In the genomic region with DNA sequence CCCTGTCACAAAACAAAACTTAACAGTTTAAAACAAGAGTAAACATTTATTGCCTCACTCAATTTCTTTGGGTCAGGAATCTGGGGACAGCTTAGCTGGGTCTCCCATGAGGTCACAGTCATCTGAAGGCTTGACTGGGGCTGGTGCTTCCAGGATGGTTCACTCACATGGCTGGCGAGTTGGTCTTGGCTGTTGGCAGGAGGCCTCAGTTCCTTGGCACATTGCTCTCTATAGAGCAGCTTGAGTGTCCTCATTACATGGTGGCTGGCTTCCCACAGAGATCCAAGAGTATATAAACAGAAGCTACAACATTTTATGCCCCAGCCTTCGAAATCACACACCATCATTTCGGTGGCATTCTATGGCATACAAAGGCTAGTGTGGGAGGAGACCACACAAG, we compare ENCODE assay signal across 16 cellular contexts.
DNase-seq lines count a peak whose midpoint lies in the region; ATAC-seq and TF ChIP-seq lines count a peak whose summit lies in the region.
"Had no signal": no experiment of that assay in that cellular context is flagged by ENCODE, and none has a peak within 500 bp of the region (broad histone marks: within the 10 kb centered on the region; RNA-seq: fewer than 3 reads in every experiment).

No MANE protein-coding gene starts in this region.

- no peak overlapping the region for H2AFZ ChIP-seq in IMR-90 (replicated peaks; ENCODE audit: low read length, poor library complexity)
- no peak overlapping the region for H2AFZ ChIP-seq in neuronal stem cell (ENCODE audit: low read length)
- H2AFZ ChIP-seq: GM23338 had no signal

- H3K27me3 Mint-ChIP-seq in activated naive CD8-positive, alpha-beta T cell treated with anti-CD3 and anti-CD28 coated beads for 36 hours, result peaks cover 24% of the 10 kb centered on the region

- WGBS in IMR-90 (ENCODE audit: extremely low coverage in 2 of 2, insufficient read length in 1 of 2), 2 experiments, result 67% methylated on average over 1 of the region's 3 CpGs; no CpG with 5 or more reads in 1 of the 2 experiments
- no CpG with 5 or more reads among the region's 3 CpGs for WGBS in neuronal stem cell (ENCODE audit: extremely low coverage in 2 of 2, insufficient read length in 2 of 2, insufficient replicate concordance in 1 of 2), 2 donors

- no peak overlapping the region for H3K14ac ChIP-seq in IMR-90 (replicated peaks; ENCODE audit: low read depth, low read length)
- H3K14ac ChIP-seq in neuronal stem cell (ENCODE audit: low read length), result no peak overlapping the region

- intact Hi-C loops in IMR-90 (cut with micrococcal nuclease), result loop anchor here (10.0 kb wide), 1 partner anchor 307 kb away; no protein-coding TSS in a partner anchor

- no peak for TF ChIP-seq POLR2A in IMR-90 (IDR thresholded peaks at IDR 0.05; ENCODE audit: low read depth, low read length)

- H3K4me3 ChIP-seq in IMR-90 (ENCODE audit: insufficient read depth, low read depth, low read length), result no peak overlapping the region
- no peak overlapping the region for H3K4me3 ChIP-seq in neuronal stem cell (ENCODE audit: low read length in 2 of 2)
- H3K4me3 ChIP-seq: A549, BLaER1, GM12878, GM23338 had no signal

- no peaks in the 10 kb centered on the region; the same call in 1 of the 2 replicates for H3K27me3 ChIP-seq in IMR-90 (ENCODE audit: control insufficient read depth, insufficient read depth, low read length)
- peaks cover 0 to 3% (median 0%) of the 10 kb centered on the region in 3 experiments for H3K27me3 ChIP-seq in neuronal stem cell (ENCODE audit: control insufficient read depth in 3 of 3, insufficient read depth in 3 of 3, low read depth in 1 of 3, low read length in 3 of 3)
- H3K27me3 ChIP-seq: BLaER1 had no signal

- H4K20me1 ChIP-seq in IMR-90 (ENCODE audit: insufficient read depth, low read length), result 0 out of 2 replicates have a peak, but pooled peaks cover 3% of the 10 kb centered on the region
- H4K20me1 ChIP-seq: BLaER1 had no signal

- H3K4me1 Mint-ChIP-seq in activated naive CD8-positive, alpha-beta T cell treated with anti-CD3 and anti-CD28 coated beads for 36 hours, result no peaks in the 10 kb centered on the region
- H3K4me1 Mint-ChIP-seq: CD8-positive, alpha-beta memory T cell had no signal

- no peak overlapping the region for H3K27ac ChIP-seq in IMR-90 (ENCODE audit: insufficient read depth, low read length)
- H3K27ac ChIP-seq in neuronal stem cell (replicated peaks; ENCODE audit: low read length), result no peak overlapping the region
- H3K27ac ChIP-seq: A549, BLaER1, HL-60 had no signal

- H3K9ac ChIP-seq in IMR-90 (ENCODE audit: low read depth, low read length), result no peak overlapping the region
- no peak overlapping the region for H3K9ac ChIP-seq in neuronal stem cell (ENCODE audit: low read depth, low read length, poor library complexity)
- H3K9ac ChIP-seq: BLaER1 had no signal

- H2BK20ac ChIP-seq in IMR-90 (ENCODE audit: low read depth, low read length), result no peak overlapping the region

- no peak overlapping the region for H4K91ac ChIP-seq in IMR-90 (ENCODE audit: insufficient read depth, low read depth, low read length)
- H4K91ac ChIP-seq in neuronal stem cell (ENCODE audit: low read depth, low read length, poor library complexity), result no peak overlapping the region

- peaks cover 10% of the 10 kb centered on the region for H3K9me1 ChIP-seq in IMR-90 (ENCODE audit: insufficient read depth, low read length)

- no peak overlapping the region for H3K4me3 Mint-ChIP-seq in activated naive CD8-positive, alpha-beta T cell treated with anti-CD3 and anti-CD28 coated beads for 36 hours
- H3K4me3 Mint-ChIP-seq: CD8-positive, alpha-beta memory T cell; GM23338 had no signal

- no peak overlapping the region for H4K5ac ChIP-seq in IMR-90 (ENCODE audit: low read depth, low read length)

- POLR2A ChIA-PET in IMR-90 (lab: Charles Lee; ENCODE audit: unreplicated experiment), result no interaction called here

- no peaks in the 10 kb centered on the region for H3K9me3 Mint-ChIP-seq in activated naive CD8-positive, alpha-beta T cell treated with anti-CD3 and anti-CD28 coated beads for 36 hours
- H3K9me3 Mint-ChIP-seq: CD8-positive, alpha-beta memory T cell; GM23338 had no signal

- H3K79me1 ChIP-seq in IMR-90 (ENCODE audit: low read depth in 1 of 2, low read length in 2 of 2), result no peaks in the 10 kb centered on the region
- H3K79me1 ChIP-seq in neuronal stem cell (ENCODE audit: low read depth, low read length), result no peaks in the 10 kb centered on the region

- H3K23ac ChIP-seq in IMR-90 (ENCODE audit: low read depth, low read length) (no peak overlapping the region), neuronal stem cell (ENCODE audit: low read depth, low read length, poor library complexity) (peak overlapping the region; percentile 37)

- no peak overlapping the region for H2BK15ac ChIP-seq in IMR-90 (ENCODE audit: low read depth, low read length)
- H2BK15ac ChIP-seq in neuronal stem cell (ENCODE audit: low read length), result peak overlapping the region; percentile 6

- no peak overlapping the region for H3K56ac ChIP-seq in IMR-90 (ENCODE audit: extremely low read depth, insufficient read depth, low read length)

- H4K8ac ChIP-seq in IMR-90 (ENCODE audit: low read depth in 2 of 2, low read length in 2 of 2) (no peak overlapping the region), neuronal stem cell (ENCODE audit: low read depth, low read length) (no peak overlapping the region)

- H2AK5ac ChIP-seq in IMR-90 (ENCODE audit: low read depth, low read length) (peak overlapping the region; percentile 65; the same call in 1 of the 2 replicates), neuronal stem cell (ENCODE audit: low read depth, low read length) (no peak overlapping the region)

- dilution Hi-C loops in IMR-90 (cut with HindIII; ENCODE audit: low sequenced_read_pairs, unreplicated experiment), result no loop called here

- no peak overlapping the region for H2BK12ac ChIP-seq in neuronal stem cell (ENCODE audit: low read length)

- CTCF ChIA-PET in IMR-90 (lab: Yijun Ruan, JAX), result interaction anchor here (1.6 kb wide), 1 partner anchor 87 kb away, joined by 3 read pairs; no protein-coding TSS in a partner anchor

- H3K9me3 ChIP-seq in IMR-90 (ENCODE audit: control insufficient read depth, insufficient read depth, low read length) (peaks cover 4% of the 10 kb centered on the region), neuronal stem cell (replicated peaks in 1 of 2; ENCODE audit: control insufficient read depth in 2 of 2, insufficient read depth in 1 of 2, low read depth in 1 of 2, low read length in 2 of 2) (peaks cover 0 to 2% of the 10 kb centered on the region in 2 donors)
- H3K9me3 ChIP-seq: A549, BLaER1, Caco-2 had no signal

- H2BK120ac ChIP-seq in IMR-90 (ENCODE audit: low read depth, low read length) (no peak overlapping the region), neuronal stem cell (ENCODE audit: low read depth, low read length) (no peak overlapping the region)

- DNase-seq in G401 (ENCODE audit: low spot score) (peak; percentile 35), IMR-90 (no peak), NCI-H446 treated with DMSO at 0.1 percent for 48 hours (lab: John Stamatoyannopoulos, UW) (peak; percentile 82), neuronal stem cell (ENCODE audit: low spot score) (no peak), hepatic stellate cell (ENCODE audit: low spot score) (no peak)
- no peak for DNase-seq in activated naive CD8-positive, alpha-beta T cell treated with anti-CD3 and anti-CD28 coated beads for 36 hours
- DNase-seq: Caco-2; CD8-positive, alpha-beta memory T cell; H7; KG1 had no signal

- no peak overlapping the region for H3K18ac ChIP-seq in IMR-90 (ENCODE audit: low read depth, low read length)
- no peak overlapping the region for H3K18ac ChIP-seq in neuronal stem cell (ENCODE audit: low read length)

- BruUV-seq in IMR-90 (replicated peaks; lab: Mats Ljungman, UMichigan), result no TSS peak

- in situ Hi-C loops in G401 (cut with HindIII; ENCODE audit: low sequenced_read_pairs), result no loop called here
- in situ Hi-C loops in IMR-90 (cut with MboI; ENCODE audit: low sequenced_read_pairs), result loop anchor here (5.0 kb wide), 1 partner anchor 200 kb away; no protein-coding TSS in a partner anchor

- no peak overlapping the region for H3K4ac ChIP-seq in IMR-90 (ENCODE audit: low read depth, low read length)
- H3K4ac ChIP-seq in neuronal stem cell (ENCODE audit: low read length), result no peak overlapping the region

- H3K4me1 ChIP-seq in IMR-90 (ENCODE audit: control insufficient read depth, insufficient read depth, low read length) (peaks cover 13% of the 10 kb centered on the region), neuronal stem cell (ENCODE audit: control insufficient read depth in 2 of 2, insufficient read depth in 1 of 2, low read depth in 1 of 2, low read length in 2 of 2) (peaks cover 21 to 22% of the 10 kb centered on the region in 2 donors)
- H3K4me1 ChIP-seq: A549, Caco-2 had no signal

- H3K4me2 ChIP-seq in IMR-90 (ENCODE audit: low read depth, low read length), result no peak overlapping the region
- no peak overlapping the region for H3K4me2 ChIP-seq in neuronal stem cell (ENCODE audit: insufficient read depth, low read length, poor library complexity, severe bottlenecking)
- H3K4me2 ChIP-seq: A549, BLaER1, GM23338 had no signal

- H3K36me3 ChIP-seq in IMR-90 (ENCODE audit: control insufficient read depth, insufficient read depth, low read length) (no peaks in the 10 kb centered on the region), neuronal stem cell (replicated peaks in 1 of 2; ENCODE audit: control insufficient read depth in 2 of 2, insufficient read depth in 2 of 2, low read length in 2 of 2) (peaks cover 0 to 15% of the 10 kb centered on the region in 2 donors)
- H3K36me3 ChIP-seq: BLaER1 had no signal

- H2BK5ac ChIP-seq in IMR-90 (ENCODE audit: low read depth, low read length, poor library complexity, severe bottlenecking) (no peak overlapping the region), neuronal stem cell (ENCODE audit: low read length) (peak overlapping the region; percentile 58)

- no peak overlapping the region for H2AK9ac ChIP-seq in IMR-90 (replicated peaks; ENCODE audit: low read depth, low read length, poor library complexity)

- no peaks in the 10 kb centered on the region for H3K36me3 Mint-ChIP-seq in activated naive CD8-positive, alpha-beta T cell treated with anti-CD3 and anti-CD28 coated beads for 36 hours
- H3K36me3 Mint-ChIP-seq: CD8-positive, alpha-beta memory T cell had no signal

- ATAC-seq in IMR-90 (ENCODE audit: low read depth) (no peak), HG02840 (IDR thresholded peaks at IDR 0.05; ENCODE audit: low FRiP score, unreplicated experiment) (no peak)
- ATAC-seq: A549, GM12878, GM23338 had no signal

- H3K27ac Mint-ChIP-seq in activated naive CD8-positive, alpha-beta T cell treated with anti-CD3 and anti-CD28 coated beads for 36 hours, result no peak overlapping the region
- H3K27ac Mint-ChIP-seq: CD8-positive, alpha-beta memory T cell; GM23338 had no signal

- TF ChIP-seq CTCF in IMR-90 (conservative IDR thresholded peaks at IDR 0.05; ENCODE audit: low read depth, low read length), result no peak

- no peak for TF ChIP-seq RAD21 in IMR-90 (IDR thresholded peaks at IDR 0.05; ENCODE audit: low read length)

TF ChIP-seq in IMR-90, 13 proteins besides CTCF, POLR2A, EP300 and RAD21 (continues in another document):
- no peak for TF ChIP-seq CHD1 (IDR thresholded peaks at IDR 0.05; ENCODE audit: low read depth, low read length)
- no peak for TF ChIP-seq BHLHE40 (IDR thresholded peaks at IDR 0.05; ENCODE audit: low read depth, low read length)

Comparison
In these comparisons a context has a peak if more than half of its experiments do, and no peak if none do; other contexts are left out.
1. DNase-seq: peak in G401 (single experiment) and NCI-H446 treated with DMSO at 0.1 percent for 48 hours (single experiment); none in IMR-90 (single experiment), neuronal stem cell (single experiment), activated naive CD8-positive, alpha-beta T cell treated with anti-CD3 and anti-CD28 coated beads for 36 hours (single experiment) and hepatic stellate cell (single experiment).